In genomic region chr14:54048311-54048710, GRCh38 we compare ENCODE assay signal across 15 cellular contexts.
"Had no signal": no experiment of that assay in that cellular context is flagged by ENCODE, and none has a peak within 500 bp of the region (broad histone marks: within the 10 kb centered on the region; RNA-seq: fewer than 3 reads in every experiment).

No MANE protein-coding gene starts in this region.

- H3K27me3 ChIP-seq: tibial artery, vagina had no signal

- H3K9me3 ChIP-seq: tibial artery, vagina had no signal

- H3K9me3 Mint-ChIP-seq: activated CD4-positive, alpha-beta memory T cell treated with anti-CD3 and anti-CD28 coated beads for 36 hours; activated naive CD4-positive, alpha-beta T cell treated with anti-CD3 and anti-CD28 coated beads, Interleukin-2, amount 50 U/mL, for 72 hours; activated T-cell treated with anti-CD3 and anti-CD28 coated beads, Interleukin-2, amount 50 U/mL, for 24 hours had no signal

- H3K4me3 ChIP-seq: tibial artery, vagina had no signal

- H3K4me1 ChIP-seq: tibial artery, vagina had no signal

- H3K4me1 Mint-ChIP-seq: activated CD4-positive, alpha-beta T cell treated with anti-CD3 and anti-CD28 coated beads for 36 hours; activated CD8-positive, alpha-beta memory T cell treated with anti-CD3 and anti-CD28 coated beads, Interleukin-2, amount 10 ng/mL, durations not matched to agents 7 days and 5 days; naive thymus-derived CD8-positive, alpha-beta T cell; stimulated activated naive B cell treated with anti-CD40 and anti-IgM and Interleukin-4, amounts not matched to agents 10 μg/mL and 1 μg/mL and 100 μg/mL, for 72 hours had no signal

- H3K27ac ChIP-seq: tibial artery, vagina had no signal

- H3K27me3 Mint-ChIP-seq: activated CD4-positive, alpha-beta memory T cell treated with anti-CD3 and anti-CD28 coated beads for 36 hours; activated CD8-positive, alpha-beta memory T cell treated with anti-CD3 and anti-CD28 coated beads, Interleukin-2, amount 10 ng/mL, durations not matched to agents 7 days and 5 days; activated T-cell treated with anti-CD3 and anti-CD28 coated beads, Interleukin-2, amount 50 U/mL, for 24 hours; stimulated activated naive B cell treated with anti-CD40 and anti-IgM and Interleukin-4, amounts not matched to agents 10 μg/mL and 1 μg/mL and 100 μg/mL, for 72 hours had no signal

- ATAC-seq: activated CD4-positive, alpha-beta T cell treated with anti-CD3 and anti-CD28 coated beads for 36 hours; activated CD8-positive, alpha-beta memory T cell treated with anti-CD3 and anti-CD28 coated beads, Interleukin-2, amount 10 ng/mL, durations not matched to agents 7 days and 5 days; activated naive CD4-positive, alpha-beta T cell treated with anti-CD3 and anti-CD28 coated beads, Interleukin-2, amount 50 U/mL, for 72 hours; esophagus mucosa; left lobe of liver; naive thymus-derived CD8-positive, alpha-beta T cell; stimulated activated naive B cell treated with anti-CD40 and anti-IgM and Interleukin-4, amounts not matched to agents 10 μg/mL and 1 μg/mL and 100 μg/mL, for 72 hours had no signal

- H3K36me3 ChIP-seq: tibial artery, vagina had no signal

- DNase-seq: activated CD4-positive, alpha-beta memory T cell treated with anti-CD3 and anti-CD28 coated beads for 36 hours; activated CD4-positive, alpha-beta T cell treated with anti-CD3 and anti-CD28 coated beads for 36 hours; activated CD8-positive, alpha-beta memory T cell treated with anti-CD3 and anti-CD28 coated beads, Interleukin-2, amount 10 ng/mL, durations not matched to agents 7 days and 5 days; activated effector memory CD4-positive, alpha-beta T cell treated with Interleukin-2 at 50 U/mL for 16 hours; activated T-cell treated with anti-CD3 and anti-CD28 coated beads, Interleukin-2, amount 50 U/mL, for 24 hours; islet precursor cell; mammary epithelial cell; naive thymus-derived CD8-positive, alpha-beta T cell; stimulated activated CD4-positive, alpha-beta T cell treated with anti-CD3 and anti-CD28 coated beads, Interleukin-4, amount 100 ng/mL, for 1 hour; stimulated activated naive B cell treated with anti-CD40 and anti-IgM and Interleukin-4, amounts not matched to agents 10 μg/mL and 1 μg/mL and 100 μg/mL, for 72 hours; tibial artery had no signal

- H3K4me3 Mint-ChIP-seq: activated CD4-positive, alpha-beta memory T cell treated with anti-CD3 and anti-CD28 coated beads for 36 hours; activated CD4-positive, alpha-beta T cell treated with anti-CD3 and anti-CD28 coated beads for 36 hours; activated CD8-positive, alpha-beta memory T cell treated with anti-CD3 and anti-CD28 coated beads, Interleukin-2, amount 10 ng/mL, durations not matched to agents 7 days and 5 days; activated T-cell treated with anti-CD3 and anti-CD28 coated beads, Interleukin-2, amount 50 U/mL, for 24 hours; naive thymus-derived CD8-positive, alpha-beta T cell; stimulated activated naive B cell treated with anti-CD40 and anti-IgM and Interleukin-4, amounts not matched to agents 10 μg/mL and 1 μg/mL and 100 μg/mL, for 72 hours had no signal

- H3K27ac Mint-ChIP-seq: activated CD4-positive, alpha-beta memory T cell treated with anti-CD3 and anti-CD28 coated beads for 36 hours; activated CD4-positive, alpha-beta T cell treated with anti-CD3 and anti-CD28 coated beads for 36 hours; activated CD8-positive, alpha-beta memory T cell treated with anti-CD3 and anti-CD28 coated beads, Interleukin-2, amount 10 ng/mL, durations not matched to agents 7 days and 5 days; activated naive CD4-positive, alpha-beta T cell treated with anti-CD3 and anti-CD28 coated beads, Interleukin-2, amount 50 U/mL, for 72 hours; activated T-cell treated with anti-CD3 and anti-CD28 coated beads, Interleukin-2, amount 50 U/mL, for 24 hours; naive thymus-derived CD8-positive, alpha-beta T cell; stimulated activated naive B cell treated with anti-CD40 and anti-IgM and Interleukin-4, amounts not matched to agents 10 μg/mL and 1 μg/mL and 100 μg/mL, for 72 hours had no signal

- H3K36me3 Mint-ChIP-seq: activated CD4-positive, alpha-beta memory T cell treated with anti-CD3 and anti-CD28 coated beads for 36 hours; activated CD8-positive, alpha-beta memory T cell treated with anti-CD3 and anti-CD28 coated beads, Interleukin-2, amount 10 ng/mL, durations not matched to agents 7 days and 5 days; activated naive CD4-positive, alpha-beta T cell treated with anti-CD3 and anti-CD28 coated beads, Interleukin-2, amount 50 U/mL, for 72 hours; naive thymus-derived CD8-positive, alpha-beta T cell; stimulated activated naive B cell treated with anti-CD40 and anti-IgM and Interleukin-4, amounts not matched to agents 10 μg/mL and 1 μg/mL and 100 μg/mL, for 72 hours had no signal
